ENCODE assay signal across 9 cellular contexts in genomic region chr20:50844430-50845100, GRCh38. TPM values are rescaled to one million over a fixed set of nuclear protein-coding genes. Genes with fewer than 3 reads are reported as not detected.
A peak's percentile ranks its signal among the peaks of the same experiment; 100 is the strongest.
DNase-seq lines count a peak whose midpoint lies in the region; ATAC-seq and TF ChIP-seq lines count a peak whose summit lies in the region.
"Had no signal": no experiment of that assay in that cellular context is flagged by ENCODE, and none has a peak within 500 bp of the region (broad histone marks: within the 10 kb centered on the region; RNA-seq: fewer than 3 reads in every experiment).

No MANE protein-coding gene starts in this region.

- H4K20me1 ChIP-seq in osteoblast (ENCODE audit: insufficient read depth, low read length), result no peaks in the 10 kb centered on the region

- no peak overlapping the region for H3K4me3 ChIP-seq in osteoblast (ENCODE audit: insufficient read depth, low read length)
- H3K4me3 ChIP-seq: left lung had no signal

- H3K27ac ChIP-seq in osteoblast (ENCODE audit: low read depth, low read length), result no peak overlapping the region
- H3K27ac ChIP-seq: left lung had no signal

- H3K36me3 Mint-ChIP-seq in Calu3 (ENCODE audit: insufficient read depth, unreplicated experiment), result no peaks in the 10 kb centered on the region
- H3K36me3 Mint-ChIP-seq in activated T-helper 17 cell treated with anti-CD3 and anti-CD28 coated beads, Interleukin-2, amount 50 U/mL, for 72 hours (ENCODE audit: low read depth), result no peaks in the 10 kb centered on the region

- ATAC-seq in GM19455 (IDR thresholded peaks at IDR 0.05; ENCODE audit: unreplicated experiment) (peak; percentile 89), HG03457 (IDR thresholded peaks at IDR 0.05; ENCODE audit: unreplicated experiment) (peak; percentile 93)
- ATAC-seq in activated T-helper 17 cell treated with anti-CD3 and anti-CD28 coated beads, Interleukin-2, amount 50 U/mL, for 72 hours (replicated peaks), result peak; percentile 98
- ATAC-seq: left lung had no signal

- no peaks in the 10 kb centered on the region for H3K9me3 ChIP-seq in osteoblast (ENCODE audit: low read depth, low read length)
- H3K9me3 ChIP-seq: left lung had no signal

- no peaks in the 10 kb centered on the region for H3K36me3 ChIP-seq in osteoblast (ENCODE audit: insufficient read depth, low read length)
- H3K36me3 ChIP-seq: left lung had no signal

- no TSS peak for BruUV-seq in Calu3 (replicated peaks; lab: Mats Ljungman, UMichigan)

- peak overlapping the region; percentile 32 for H3K27ac Mint-ChIP-seq in Calu3 (ENCODE audit: unreplicated experiment)
- peak overlapping the region; percentile 67 for H3K27ac Mint-ChIP-seq in activated T-helper 17 cell treated with anti-CD3 and anti-CD28 coated beads, Interleukin-2, amount 50 U/mL, for 72 hours

- peak; percentile 91 for DNase-seq in Calu3
- DNase-seq in osteoblast (ENCODE audit: insufficient read length, low spot score, missing footprints), result peak; percentile 94
- DNase-seq in T-helper 9 cell, result no peak
- no peak for DNase-seq in NCI-H1092 (lab: John Stamatoyannopoulos, UW)
- no peak for DNase-seq in NCI-H748 treated with DMSO at 0.1 percent for 48 hours (lab: John Stamatoyannopoulos, UW)

- H3K27me3 Mint-ChIP-seq in Calu3 (ENCODE audit: unreplicated experiment), result no peaks in the 10 kb centered on the region
- no peaks in the 10 kb centered on the region for H3K27me3 Mint-ChIP-seq in activated T-helper 17 cell treated with anti-CD3 and anti-CD28 coated beads, Interleukin-2, amount 50 U/mL, for 72 hours

- CTCF ChIA-PET in Calu3 (lab: Charles Lee), result interaction anchor here (0.6 kb wide), 1 partner anchor 28 kb away, joined by 3 read pairs; no protein-coding TSS in a partner anchor

- H3K27me3 ChIP-seq in osteoblast (ENCODE audit: insufficient read depth, low read length), result no peaks in the 10 kb centered on the region
- H3K27me3 ChIP-seq: left lung had no signal

- peaks cover 10% of the 10 kb centered on the region for H3K4me1 ChIP-seq in osteoblast (ENCODE audit: insufficient read depth, low read length)

- no peaks in the 10 kb centered on the region for H3K79me2 ChIP-seq in osteoblast (ENCODE audit: insufficient read depth, low read length)

- H3K4me1 Mint-ChIP-seq in Calu3 (ENCODE audit: low read depth, unreplicated experiment), result peaks cover 29% of the 10 kb centered on the region
- H3K4me1 Mint-ChIP-seq in activated T-helper 17 cell treated with anti-CD3 and anti-CD28 coated beads, Interleukin-2, amount 50 U/mL, for 72 hours, result peaks cover 6% of the 10 kb centered on the region

- TF ChIP-seq CTCF in Calu3 (IDR thresholded peaks at IDR 0.05; ENCODE audit: unreplicated experiment) (no peak), osteoblast (IDR thresholded peaks at IDR 0.05; ENCODE audit: extremely low read depth, low read depth, low read length) (no peak)

- intact Hi-C loops in Calu3 (cut with micrococcal nuclease; ENCODE audit: unreplicated experiment), result no loop called here

- H3K4me2 ChIP-seq in osteoblast (ENCODE audit: insufficient read depth, low read length), result peak overlapping the region; percentile 36

- H3K9me3 Mint-ChIP-seq in Calu3 (ENCODE audit: low read depth, unreplicated experiment), result no peaks in the 10 kb centered on the region
- H3K9me3 Mint-ChIP-seq in activated T-helper 17 cell treated with anti-CD3 and anti-CD28 coated beads, Interleukin-2, amount 50 U/mL, for 72 hours, result no peaks in the 10 kb centered on the region

- no peak overlapping the region for H2AFZ ChIP-seq in osteoblast (ENCODE audit: low read length)

- H3K4me3 Mint-ChIP-seq in Calu3 (ENCODE audit: low read depth, unreplicated experiment), result no peak overlapping the region
- H3K4me3 Mint-ChIP-seq in activated T-helper 17 cell treated with anti-CD3 and anti-CD28 coated beads, Interleukin-2, amount 50 U/mL, for 72 hours, result peak overlapping the region; percentile 26

RNA-seq across cellular contexts. Expression of gene BCAS4, which starts 49.7 kb away (rescaled TPM):
- 11.3 and 13.5 TPM in 2 replicates for total RNA-seq in Calu3 (2022)
- 1 to 10 TPM; 3.8 to 9.7 TPM for total RNA-seq in activated T-helper 17 cell treated with anti-CD3 and anti-CD28 coated beads, Interleukin-2, amount 50 U/mL, for 72 hours
- total RNA-seq in osteoblast, result 2.4 and 2.9 TPM in 2 replicates

Comparison
In these comparisons a context has a peak if more than half of its experiments do, and no peak if none do; other contexts are left out.
1. DNase-seq: peak in Calu3 (single experiment) and osteoblast (single experiment); none in T-helper 9 cell (single experiment), NCI-H1092 (single experiment) and NCI-H748 treated with DMSO at 0.1 percent for 48 hours (single experiment).
2. Peak in every context shown above with its lines, with median percentiles within 50 percentile points of each other: ATAC-seq.